In the genomic region with DNA sequence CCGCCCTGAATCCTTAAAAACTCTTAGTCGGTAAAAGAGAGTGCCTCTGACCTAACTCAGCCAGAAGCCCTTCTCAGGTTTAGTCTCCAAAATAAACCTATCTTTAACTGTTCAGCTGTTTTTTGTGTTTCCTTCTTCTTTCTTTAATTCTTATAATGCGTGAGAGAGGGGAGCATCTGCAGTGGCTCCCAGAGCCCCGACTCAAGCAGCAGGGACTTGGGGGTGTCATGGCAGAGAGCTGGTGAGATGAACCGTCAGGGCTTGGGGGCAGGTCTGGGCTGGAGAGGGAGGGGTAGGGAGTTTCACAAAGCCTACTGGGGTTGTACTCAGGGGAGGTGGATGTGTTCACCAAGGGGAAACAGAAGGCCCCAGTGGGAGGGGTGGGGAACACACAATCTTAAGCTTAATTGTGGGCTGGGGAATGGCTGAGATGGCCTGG, we compare ENCODE assay signal across 32 cellular contexts. TPM values are rescaled to one million over a fixed set of nuclear protein-coding genes. Genes with fewer than 3 reads are reported as not detected.
DNase-seq lines count a peak whose midpoint lies in the region; ATAC-seq and TF ChIP-seq lines count a peak whose summit lies in the region.
"Had no signal": no experiment of that assay in that cellular context is flagged by ENCODE, and none has a peak within 500 bp of the region (broad histone marks: within the 10 kb centered on the region; RNA-seq: fewer than 3 reads in every experiment).

No MANE protein-coding gene starts in this region.

- intact Hi-C loops in activated B cell treated with CpG ODN at 0.5 μM for 24 hours (cut with micrococcal nuclease) = no loop called here
- intact Hi-C loops in Right ventricle myocardium inferior (cut with DNase I) = no loop called here

- no peaks in the 10 kb centered on the region for H3K9me3 ChIP-seq in CD8-positive, alpha-beta memory T cell (ENCODE audit: low read length)
- H3K9me3 ChIP-seq in HUES6 (ENCODE audit: control insufficient read depth, insufficient read depth, low read depth, low read length) = no peaks in the 10 kb centered on the region
- no peaks in the 10 kb centered on the region for H3K9me3 ChIP-seq in mesodermal cell (ENCODE audit: control insufficient read depth, low read length)
- H3K9me3 ChIP-seq: lower lobe of right lung, mucosa of descending colon, ovary, Peyer's patch, testis had no signal

- no peaks in the 10 kb centered on the region for H3K27me3 ChIP-seq in CD8-positive, alpha-beta memory T cell (ENCODE audit: insufficient read depth, low read length, poor library complexity, severe bottlenecking)
- peaks cover 36% of the 10 kb centered on the region for H3K27me3 ChIP-seq in HUES6 (ENCODE audit: control insufficient read depth, insufficient read depth, low read length)
- H3K27me3 ChIP-seq: hepatocyte, ovary, Peyer's patch, testis had no signal

- H3K4me1 Mint-ChIP-seq in CD8-positive, alpha-beta memory T cell = peaks cover 11 to 33% (median 22%) of the 10 kb centered on the region in 3 donors
- H3K4me1 Mint-ChIP-seq in activated B cell treated with CpG ODN at 0.5 μM for 24 hours = peaks cover 94% of the 10 kb centered on the region

- CTCF ChIA-PET in CD8-positive, alpha-beta memory T cell (lab: Charles Lee) = no interaction called here
- CTCF ChIA-PET in activated B cell treated with CpG ODN at 0.5 μM for 24 hours (lab: Charles Lee) = interaction anchor here (1.2 to 2.9 kb wide), 3 partner anchors 33 to 106 kb away, joined by 3 to 19 read pairs (median 7); no protein-coding TSS in a partner anchor

- POLR2A ChIA-PET in CD8-positive, alpha-beta memory T cell (lab: Charles Lee) = no interaction called here
- POLR2A ChIA-PET in activated B cell treated with CpG ODN at 0.5 μM for 24 hours (lab: Charles Lee) = interaction anchor here (1.0 to 2.0 kb wide), 4 partner anchors 17 to 154 kb away, joined by 3 to 6 read pairs (median 4); a partner anchor contains a TSS

- H3K36me3 Mint-ChIP-seq in CD8-positive, alpha-beta memory T cell = no peaks in the 10 kb centered on the region
- H3K36me3 Mint-ChIP-seq in activated B cell treated with CpG ODN at 0.5 μM for 24 hours (ENCODE audit: low read depth) = no peaks in the 10 kb centered on the region
- H3K36me3 Mint-ChIP-seq: activated naive CD4-positive, alpha-beta T cell treated with anti-CD3 and anti-CD28 coated beads, Interleukin-2, amount 50 U/mL, for 72 hours; natural killer cell treated with Interleukin-12 subunit alpha and Interleukin-12 subunit beta and Interleukin-15 and Interleukin-18, amount 100 ng/mL, for 72 hours; WTC11 had no signal

- TF ChIP-seq CTCF in activated B cell treated with CpG ODN at 0.5 μM for 24 hours (IDR thresholded peaks at IDR 0.05) = no peak

- H3K4me3 ChIP-seq in CD8-positive, alpha-beta memory T cell (ENCODE audit: low read length) = no peak overlapping the region
- H3K4me3 ChIP-seq in HUES6 (ENCODE audit: low read depth, low read length) (no peak overlapping the region; the same call in 1 of the 2 replicates), mesodermal cell (ENCODE audit: extremely low read depth, insufficient read depth, low read length, poor library complexity, severe bottlenecking) (no peak overlapping the region)
- H3K4me3 ChIP-seq: dorsolateral prefrontal cortex, hepatocyte, lower lobe of right lung, mucosa of descending colon, ovary, Peyer's patch, smooth muscle cell, testis had no signal

- ATAC-seq in activated B cell treated with CpG ODN at 0.5 μM for 24 hours (ENCODE audit: low read depth) (no peak), HG03432 (IDR thresholded peaks at IDR 0.05; ENCODE audit: unreplicated experiment) (no peak), HG02759 (IDR thresholded peaks at IDR 0.05; ENCODE audit: unreplicated experiment) (no peak), Right ventricle myocardium inferior (no peak)
- ATAC-seq: activated T-helper 17 cell treated with anti-CD3 and anti-CD28 coated beads, Interleukin-2, amount 50 U/mL, for 72 hours; lower lobe of right lung; mucosa of descending colon; natural killer cell treated with Interleukin-12 subunit alpha and Interleukin-12 subunit beta and Interleukin-15 and Interleukin-18, amount 100 ng/mL, for 72 hours; WTC11 had no signal

- DNase-seq in CD8-positive, alpha-beta memory T cell = no peak
- DNase-seq in activated B cell treated with CpG ODN at 0.5 μM for 24 hours (no peak), NCI-H524 treated with DMSO at 0.1 percent for 48 hours (lab: John Stamatoyannopoulos, UW) (no peak), Right ventricle myocardium inferior (ENCODE audit: missing footprints) (no peak)
- DNase-seq: activated CD4-positive, alpha-beta T cell treated with anti-CD3 and anti-CD28 coated beads, Interleukin-2, amount 50 U/mL, for 4 hours; amygdala; Calu3; dorsolateral prefrontal cortex; lower lobe of right lung; mucosa of descending colon; NCI-H146; NCI-H226; ovary; right cardiac atrium; SHP77 treated with DMSO at 0.1 percent for 48 hours; testis had no signal

- H3K9me3 Mint-ChIP-seq in CD8-positive, alpha-beta memory T cell = peaks cover 0 to 4% (median 0%) of the 10 kb centered on the region in 5 donors
- H3K9me3 Mint-ChIP-seq in activated B cell treated with CpG ODN at 0.5 μM for 24 hours = no peaks in the 10 kb centered on the region
- H3K9me3 Mint-ChIP-seq: activated T-helper 17 cell treated with anti-CD3 and anti-CD28 coated beads, Interleukin-2, amount 50 U/mL, for 72 hours; stimulated activated naive CD8-positive, alpha-beta T cell treated with anti-CD3 and anti-CD28 coated beads, Interleukin-15, Interleukin-2, amounts not matched to agents 100 ng/mL and 50 ng/mL, for 24 hours had no signal

- no peak overlapping the region for H3K4me3 Mint-ChIP-seq in CD8-positive, alpha-beta memory T cell
- peak overlapping the region; percentile 57 for H3K4me3 Mint-ChIP-seq in activated B cell treated with CpG ODN at 0.5 μM for 24 hours
- H3K4me3 Mint-ChIP-seq: activated T-helper 17 cell treated with anti-CD3 and anti-CD28 coated beads, Interleukin-2, amount 50 U/mL, for 72 hours; natural killer cell treated with Interleukin-12 subunit alpha and Interleukin-12 subunit beta and Interleukin-15 and Interleukin-18, amount 100 ng/mL, for 72 hours; stimulated activated naive CD8-positive, alpha-beta T cell treated with anti-CD3 and anti-CD28 coated beads, Interleukin-15, Interleukin-2, amounts not matched to agents 100 ng/mL and 50 ng/mL, for 24 hours; WTC11 had no signal

- WGBS in mesodermal cell (ENCODE audit: insufficient coverage in 2 of 2), 2 experiments = 74 to 79% methylated on average over 4 to 5 of the region's 5 CpGs

- H3K36me3 ChIP-seq in CD8-positive, alpha-beta memory T cell (ENCODE audit: insufficient read depth, low read length) = no peaks in the 10 kb centered on the region
- H3K36me3 ChIP-seq in HUES6 (ENCODE audit: control insufficient read depth, insufficient read depth, low read length) = no peaks in the 10 kb centered on the region
- H3K36me3 ChIP-seq in mesodermal cell (ENCODE audit: control insufficient read depth, insufficient read depth, low read length) = no peaks in the 10 kb centered on the region
- H3K36me3 ChIP-seq: lower lobe of right lung, ovary, Peyer's patch had no signal

- H3K9ac ChIP-seq in HUES6 (ENCODE audit: low read length) = peak overlapping the region; percentile 52
- H3K9ac ChIP-seq: KMS-11 had no signal

- H3K27ac ChIP-seq in CD8-positive, alpha-beta memory T cell (ENCODE audit: low read depth, low read length) = peak overlapping the region; percentile 96
- H3K27ac ChIP-seq in HUES6 (ENCODE audit: low read depth, low read length) (peak overlapping the region; percentile 75; the same call in 1 of the 2 replicates), mesodermal cell (ENCODE audit: low read depth, low read length, severe bottlenecking) (peak overlapping the region; percentile 93)
- H3K27ac ChIP-seq: C4-2B, dorsolateral prefrontal cortex, hepatocyte, KMS-11, lower lobe of right lung, ovary, testis had no signal

- peaks cover 48 to 67% of the 10 kb centered on the region in 2 donors for H3K27me3 Mint-ChIP-seq in CD8-positive, alpha-beta memory T cell
- no peaks in the 10 kb centered on the region for H3K27me3 Mint-ChIP-seq in activated B cell treated with CpG ODN at 0.5 μM for 24 hours

- H3K4me1 ChIP-seq in CD8-positive, alpha-beta memory T cell (ENCODE audit: insufficient read depth, low read length) = peaks cover 5% of the 10 kb centered on the region
- H3K4me1 ChIP-seq in HUES6 (ENCODE audit: control insufficient read depth, insufficient read depth, low read length) = no peaks in the 10 kb centered on the region; the same call in 1 of the 2 replicates
- peaks cover 63% of the 10 kb centered on the region for H3K4me1 ChIP-seq in mesodermal cell (ENCODE audit: control insufficient read depth, insufficient read depth, low read length, poor library complexity, severe bottlenecking)
- H3K4me1 ChIP-seq: lower lobe of right lung, testis had no signal

- no peak overlapping the region for H3K27ac Mint-ChIP-seq in CD8-positive, alpha-beta memory T cell
- H3K27ac Mint-ChIP-seq in activated B cell treated with CpG ODN at 0.5 μM for 24 hours = peak overlapping the region; percentile 82
- H3K27ac Mint-ChIP-seq: activated T-helper 17 cell treated with anti-CD3 and anti-CD28 coated beads, Interleukin-2, amount 50 U/mL, for 72 hours; stimulated activated naive CD8-positive, alpha-beta T cell treated with anti-CD3 and anti-CD28 coated beads, Interleukin-15, Interleukin-2, amounts not matched to agents 100 ng/mL and 50 ng/mL, for 24 hours; WTC11 had no signal

RNA-seq across cellular contexts. Expression of a gene that starts 16.8 kb away (rescaled TPM):
- not detected for total RNA-seq in CD8-positive, alpha-beta memory T cell
- not detected for polyA plus RNA-seq in CD8-positive, alpha-beta memory T cell
- total RNA-seq in activated B cell treated with CpG ODN at 0.5 μM for 24 hours = 16.4 and 28.7 TPM in 2 replicates
- polyA plus RNA-seq in mesodermal cell (2013, experiment 1 of 2) = 0.22 TPM
- polyA plus RNA-seq in mesodermal cell (2013, experiment 2 of 2) = not detected
- 0.24 TPM for total RNA-seq in Right ventricle myocardium inferior
- total RNA-seq: activated naive CD4-positive, alpha-beta T cell treated with anti-CD3 and anti-CD28 coated beads, Interleukin-2, amount 50 U/mL, for 72 hours; activated T-helper 17 cell treated with anti-CD3 and anti-CD28 coated beads, Interleukin-2, amount 50 U/mL, for 72 hours; Calu3; cerebellum; frontal cortex; hepatocyte had no signal
- polyA plus RNA-seq: hepatocyte, right cardiac atrium, smooth muscle cell had no signal

RNA-seq across cellular contexts. Expression of a gene that starts 22.9 kb away (rescaled TPM):
- 10 to 100 TPM in 1 of 2 experiments, 1 to 10 TPM in 1; 10.0 to 11.6 TPM for total RNA-seq in CD8-positive, alpha-beta memory T cell
- 3.2 TPM for polyA plus RNA-seq in CD8-positive, alpha-beta memory T cell
- total RNA-seq in activated B cell treated with CpG ODN at 0.5 μM for 24 hours (20.6 and 23.6 TPM in 2 replicates), Right ventricle myocardium inferior (7.4 TPM)
- polyA plus RNA-seq in mesodermal cell (2013, experiment 1 of 2) = 11.2 TPM
- polyA plus RNA-seq in mesodermal cell (2013, experiment 2 of 2) = 9.0 TPM

RNA-seq across cellular contexts. Expression of a gene that starts 46.6 kb away (rescaled TPM):
- 1 to 10 TPM in 1 of 2 experiments, under 1 TPM in 1; 0.60 to 1.0 TPM for total RNA-seq in CD8-positive, alpha-beta memory T cell
- polyA plus RNA-seq in CD8-positive, alpha-beta memory T cell = 0.31 TPM
- not detected in 2 replicates for total RNA-seq in activated B cell treated with CpG ODN at 0.5 μM for 24 hours
- not detected for polyA plus RNA-seq in mesodermal cell (2013, experiment 1 of 2)
- not detected for polyA plus RNA-seq in mesodermal cell (2013, experiment 2 of 2)
- total RNA-seq in Right ventricle myocardium inferior = 0.19 TPM
- total RNA-seq: Calu3, frontal cortex, hepatocyte, smooth muscle cell, testis, WTC11 had no signal
- polyA plus RNA-seq: smooth muscle cell had no signal

Comparison
In these comparisons a context has a peak if more than half of its experiments do, and no peak if none do; other contexts are left out.
1. RNA of a gene that starts 16.8 kb away (total RNA-seq): 16.4 to 28.7 TPM in activated B cell treated with CpG ODN at 0.5 μM for 24 hours; 0.24 TPM in Right ventricle myocardium inferior (single experiment) and not detected in CD8-positive, alpha-beta memory T cell; every median in the first group is over 10 times any median in the second.
2. Peak in every context shown above with its lines, with median percentiles within 50 percentile points of each other: H3K27ac ChIP-seq.